ENCODE assay signal across 34 cellular contexts in the genomic region with DNA sequence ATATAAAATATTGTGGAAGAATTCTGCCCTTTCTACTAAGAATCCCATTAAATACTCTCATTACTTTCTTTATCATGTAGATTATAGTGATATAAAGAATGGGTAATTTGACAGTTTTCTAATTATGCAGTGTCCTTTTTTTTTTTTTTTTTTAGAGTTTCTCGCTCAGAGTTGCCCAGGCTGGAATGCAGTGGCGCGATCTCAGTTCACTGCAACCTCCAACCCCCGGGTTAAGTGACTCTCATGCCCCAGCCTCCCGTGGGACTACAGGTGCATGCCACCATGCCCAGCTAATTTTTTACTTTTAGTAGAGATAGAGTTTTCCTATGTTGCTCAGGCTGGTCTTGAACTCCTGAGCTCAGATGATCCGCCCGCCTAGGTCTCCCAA.
"Had no signal": no experiment of that assay in that cellular context is flagged by ENCODE, and none has a peak within 500 bp of the region (broad histone marks: within the 10 kb centered on the region; RNA-seq: fewer than 3 reads in every experiment).

No MANE protein-coding gene starts in this region.

- H3K27me3 ChIP-seq: MG63 had no signal

- H3K9me3 ChIP-seq: MG63 had no signal

- H3K4me3 ChIP-seq: MG63 had no signal

- DNase-seq: Karpas-422, Kasumi-1, MG63, MM.1S, MV-4-11, NCI-H1048, NCI-H1092, NCI-H1092 treated with DMSO at 0.1 percent for 48 hours, NCI-H1105, NCI-H1105 treated with DMSO at 0.1 percent for 48 hours, NCI-H1417, NCI-H1417 treated with DMSO at 0.1 percent for 48 hours, NCI-H1436, NCI-H1436 treated with DMSO at 0.1 percent for 48 hours, NCI-H146, NCI-H1694, NCI-H1694 treated with DMSO at 0.1 percent for 48 hours, NCI-H187, NCI-H187 treated with DMSO at 0.1 percent for 48 hours, NCI-H1930, NCI-H2029, NCI-H2029 treated with DMSO at 0.1 percent for 48 hours, NCI-H2081, NCI-H2081 treated with DMSO at 0.1 percent for 48 hours, NCI-H2107, NCI-H2171, NCI-H2171 treated with DMSO at 0.1 percent for 48 hours, NCI-H2227 treated with DMSO at 0.1 percent for 48 hours, NCI-H226, NCI-H345, NCI-H446, NCI-H446 treated with DMSO at 0.1 percent for 48 hours, NCI-H510A, NCI-H510A treated with DMSO at 0.1 percent for 48 hours had no signal

- H3K36me3 ChIP-seq: MG63 had no signal
